In the genomic region with DNA sequence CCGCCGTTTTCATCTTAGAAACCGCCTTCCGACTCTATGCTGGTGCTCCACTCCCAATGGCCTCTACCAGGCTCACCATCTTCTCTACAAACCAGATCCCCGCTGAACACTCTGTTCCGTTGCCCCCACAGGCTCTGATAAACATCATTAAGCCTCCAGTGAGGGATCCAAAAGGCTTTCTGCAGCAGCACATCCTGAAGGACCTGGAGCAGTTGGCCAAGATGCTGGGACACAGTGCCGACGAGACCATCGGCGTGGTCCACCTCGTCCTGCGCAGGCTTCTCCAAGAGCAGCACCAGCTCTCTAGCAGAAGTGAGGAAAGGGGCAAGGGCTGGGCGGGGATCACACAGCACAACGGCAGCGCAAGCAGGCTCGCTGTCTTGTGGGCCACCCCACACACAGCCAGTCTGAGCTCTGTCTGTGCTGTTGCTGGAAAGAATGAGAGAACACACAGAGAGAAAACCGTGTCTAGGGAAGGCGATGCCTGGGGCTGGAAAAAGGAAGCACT, we compare ENCODE assay signal across 19 cellular contexts. TPM values are rescaled to one million over a fixed set of nuclear protein-coding genes. Genes with fewer than 3 reads are reported as not detected.
DNase-seq lines count a peak whose midpoint lies in the region; ATAC-seq, FAIRE-seq and TF ChIP-seq lines count a peak whose summit lies in the region.
"Had no signal": no experiment of that assay in that cellular context is flagged by ENCODE, and none has a peak within 500 bp of the region (broad histone marks: within the 10 kb centered on the region; RNA-seq: fewer than 3 reads in every experiment).

No MANE protein-coding gene starts in this region.

- no peak overlapping the region for H3K4me2 ChIP-seq in HepG2 (ENCODE audit: low read depth, low read length)
- H3K4me2 ChIP-seq: BLaER1 treated with 17β-estradiol and CSF1 and Interleukin-3, amounts not matched to agents 10 nM and 100 nM had no signal

- no peak for FAIRE-seq in HepG2 (lab: Jason Lieb, UNC)
- FAIRE-seq: H54 had no signal

- H3K4me3 ChIP-seq in HepG2 (replicated peaks in 1 of 3; ENCODE audit: insufficient read depth in 1 of 3, low read depth in 2 of 3, low read length in 3 of 3) (no peak overlapping the region), right lobe of liver (no peak overlapping the region)
- H3K4me3 ChIP-seq: BLaER1 treated with 17β-estradiol and CSF1 and Interleukin-3, amounts not matched to agents 10 nM and 100 nM had no signal

- no peak for TF ChIP-seq EP300 in HepG2 (IDR thresholded peaks at IDR 0.05; ENCODE audit: low read depth in 2 of 2, low read length in 2 of 2)
- TF ChIP-seq EP300 in HepG2 (CRISPR knock-in tag; IDR thresholded peaks at IDR 0.05; ENCODE audit: borderline replicate concordance): no peak

- POLR2A ChIA-PET in activated CD4-positive, alpha-beta T cell treated with anti-CD3 and anti-CD28 coated beads for 36 hours (lab: Charles Lee): no interaction called here
- POLR2A ChIA-PET in HepG2 (lab: Yijun Ruan, JAX): no interaction called here

- H3K9me3 Mint-ChIP-seq in activated CD4-positive, alpha-beta T cell treated with anti-CD3 and anti-CD28 coated beads, Interleukin-2, amount 10 ng/mL, durations not matched to agents 24 days and 14 days: no peaks in the 10 kb centered on the region
- H3K9me3 Mint-ChIP-seq in activated CD4-positive, alpha-beta T cell treated with anti-CD3 and anti-CD28 coated beads for 36 hours (ENCODE audit: low read depth): no peaks in the 10 kb centered on the region
- no peaks in the 10 kb centered on the region for H3K9me3 Mint-ChIP-seq in nephron progenitor cell

- peaks cover 40 to 75% of the 10 kb centered on the region in 2 experiments for H3K36me3 ChIP-seq in HepG2 (replicated peaks in 1 of 2; ENCODE audit: control insufficient read depth in 1 of 2, insufficient read depth in 2 of 2, low read length in 2 of 2)
- H3K36me3 ChIP-seq in right lobe of liver: peaks cover 0 to 100% (median 48%) of the 10 kb centered on the region in 4 donors

- H3K4me1 Mint-ChIP-seq in activated CD4-positive, alpha-beta T cell treated with anti-CD3 and anti-CD28 coated beads, Interleukin-2, amount 10 ng/mL, durations not matched to agents 24 days and 14 days: no peaks in the 10 kb centered on the region
- no peaks in the 10 kb centered on the region for H3K4me1 Mint-ChIP-seq in activated CD4-positive, alpha-beta T cell treated with anti-CD3 and anti-CD28 coated beads for 36 hours
- peaks cover 5% of the 10 kb centered on the region for H3K4me1 Mint-ChIP-seq in nephron progenitor cell

- H3K27me3 ChIP-seq in HepG2 (ENCODE audit: control insufficient read depth in 1 of 2, insufficient read depth in 2 of 2, low read length in 2 of 2) (no peaks in the 10 kb centered on the region), right lobe of liver (no peaks in the 10 kb centered on the region)
- H3K27me3 ChIP-seq: BLaER1 treated with 17β-estradiol and CSF1 and Interleukin-3, amounts not matched to agents 10 nM and 100 nM had no signal

- TF ChIP-seq CTCF in HepG2 (CRISPR knock-in tag; IDR thresholded peaks at IDR 0.05): no peak
- TF ChIP-seq CTCF in right lobe of liver (IDR thresholded peaks at IDR 0.05): no peak
- no peak for TF ChIP-seq CTCF in nephron progenitor cell (IDR thresholded peaks at IDR 0.05)

- 97% methylated on average over 18 of the region's 18 CpGs for WGBS in HepG2 (ENCODE audit: low lambda C conversion rate)
- WGBS in right lobe of liver (ENCODE audit: insufficient coverage, low coverage, low lambda C conversion rate, missing lambda C conversion rate): 90% methylated on average over 10 of the region's 18 CpGs

- H3K27me3 Mint-ChIP-seq in activated CD4-positive, alpha-beta T cell treated with anti-CD3 and anti-CD28 coated beads, Interleukin-2, amount 10 ng/mL, durations not matched to agents 24 days and 14 days: no peaks in the 10 kb centered on the region
- no peaks in the 10 kb centered on the region for H3K27me3 Mint-ChIP-seq in activated CD4-positive, alpha-beta T cell treated with anti-CD3 and anti-CD28 coated beads for 36 hours
- H3K27me3 Mint-ChIP-seq in nephron progenitor cell (ENCODE audit: low read depth, poor library complexity): no peaks in the 10 kb centered on the region

- H4K20me1 ChIP-seq in HepG2 (ENCODE audit: insufficient read depth, low read length): no peaks in the 10 kb centered on the region; the same call in 1 of the 2 replicates

- BruUV-seq in HepG2 (replicated peaks; lab: Mats Ljungman, UMichigan): no TSS peak

- no peak overlapping the region for H2AFZ ChIP-seq in HepG2 (ENCODE audit: low read length)

- H3K27ac ChIP-seq in HepG2 (ENCODE audit: extremely low read length, insufficient read depth, low read length) (no peak overlapping the region), right lobe of liver (no peak overlapping the region)
- H3K27ac ChIP-seq: BLaER1 treated with 17β-estradiol and CSF1 and Interleukin-3, amounts not matched to agents 10 nM and 100 nM had no signal

- in situ Hi-C loops in HepG2 (cut with HindIII; ENCODE audit: extremely low pct_ligation_motif_present, low pct_unique_long_range_greater_than_20kb): no loop called here

- TF ChIP-seq POLR2A in HepG2 (IDR thresholded peaks at IDR 0.05; ENCODE audit: insufficient read depth in 1 of 2, low read depth in 2 of 2, low read length in 2 of 2) (no peak), right lobe of liver (IDR thresholded peaks at IDR 0.05) (no peak)

- CTCF ChIA-PET in activated CD4-positive, alpha-beta T cell treated with anti-CD3 and anti-CD28 coated beads for 36 hours (lab: Charles Lee): interaction anchor here (1.2 kb wide), 1 partner anchor 20 kb away, joined by 3 read pairs; no protein-coding TSS in a partner anchor
- CTCF ChIA-PET in HepG2 (lab: Yijun Ruan, JAX; ENCODE audit: low intra/inter-chr PET ratio, low total read pairs): no interaction called here

- H3K4me1 ChIP-seq in HepG2 (ENCODE audit: insufficient read depth, low read length) (no peaks in the 10 kb centered on the region), right lobe of liver (no peaks in the 10 kb centered on the region)
- H3K4me1 ChIP-seq: BLaER1 treated with 17β-estradiol and CSF1 and Interleukin-3, amounts not matched to agents 10 nM and 100 nM; Caco-2 had no signal

- H3K9me3 ChIP-seq in HepG2 (ENCODE audit: low read length) (no peaks in the 10 kb centered on the region), right lobe of liver (no peaks in the 10 kb centered on the region)
- H3K9me3 ChIP-seq: BLaER1 treated with 17β-estradiol and CSF1 and Interleukin-3, amounts not matched to agents 10 nM and 100 nM; Caco-2 had no signal

- peak overlapping the region; percentile 35 for H3K27ac Mint-ChIP-seq in activated CD4-positive, alpha-beta T cell treated with anti-CD3 and anti-CD28 coated beads, Interleukin-2, amount 10 ng/mL, durations not matched to agents 24 days and 14 days
- no peak overlapping the region for H3K27ac Mint-ChIP-seq in activated CD4-positive, alpha-beta T cell treated with anti-CD3 and anti-CD28 coated beads for 36 hours
- H3K27ac Mint-ChIP-seq in nephron progenitor cell: peak overlapping the region; percentile 3

- no peak overlapping the region for H3K4me3 Mint-ChIP-seq in activated CD4-positive, alpha-beta T cell treated with anti-CD3 and anti-CD28 coated beads, Interleukin-2, amount 10 ng/mL, durations not matched to agents 24 days and 14 days
- H3K4me3 Mint-ChIP-seq in activated CD4-positive, alpha-beta T cell treated with anti-CD3 and anti-CD28 coated beads for 36 hours: no peak overlapping the region
- H3K4me3 Mint-ChIP-seq in nephron progenitor cell: no peak overlapping the region

- no peak for TF ChIP-seq RAD21 in HepG2 (CRISPR knock-in tag; IDR thresholded peaks at IDR 0.05)

- no peaks in the 10 kb centered on the region for H3K79me2 ChIP-seq in HepG2 (ENCODE audit: insufficient read depth, low read length)

- intact Hi-C loops in activated CD4-positive, alpha-beta T cell treated with anti-CD3 and anti-CD28 coated beads, Interleukin-2, amount 10 ng/mL, durations not matched to agents 24 days and 14 days (cut with micrococcal nuclease): no loop called here
- intact Hi-C loops in activated CD4-positive, alpha-beta T cell treated with anti-CD3 and anti-CD28 coated beads for 36 hours (cut with DNase I, micrococcal nuclease): loop anchor here in 1 of 2 experiments (10.0 kb wide), 1 partner anchor 187 kb away; no protein-coding TSS in a partner anchor
- intact Hi-C loops in HepG2 (cut with micrococcal nuclease; ENCODE audit: unreplicated experiment) (no loop called here), right lobe of liver (cut with DNase I) (no loop called here)

- H3K36me3 Mint-ChIP-seq in activated CD4-positive, alpha-beta T cell treated with anti-CD3 and anti-CD28 coated beads, Interleukin-2, amount 10 ng/mL, durations not matched to agents 24 days and 14 days (ENCODE audit: low read depth): peaks cover 87% of the 10 kb centered on the region
- peaks cover 84% of the 10 kb centered on the region for H3K36me3 Mint-ChIP-seq in activated CD4-positive, alpha-beta T cell treated with anti-CD3 and anti-CD28 coated beads for 36 hours (ENCODE audit: low read depth)
- peaks cover 18% of the 10 kb centered on the region for H3K36me3 Mint-ChIP-seq in nephron progenitor cell (ENCODE audit: low read depth)

- no peak for DNase-seq in activated CD4-positive, alpha-beta T cell treated with anti-CD3 and anti-CD28 coated beads, Interleukin-2, amount 10 ng/mL, durations not matched to agents 24 days and 14 days
- no peak for DNase-seq in activated CD4-positive, alpha-beta T cell treated with anti-CD3 and anti-CD28 coated beads for 36 hours
- DNase-seq in HepG2 (ENCODE audit: low spot score) (no peak), right lobe of liver (no peak), nephron progenitor cell (no peak), glomerular visceral epithelial cell (ENCODE audit: extremely low spot score) (no peak)
- DNase-seq: 8988T, Karpas-422, MM.1S, NCI-H1105, NCI-H1694 treated with DMSO at 0.1 percent for 48 hours, NCI-H345, NCI-H526 treated with DMSO at 0.1 percent for 48 hours, PC-3 had no signal

- H3K9ac ChIP-seq in HepG2 (ENCODE audit: insufficient read depth, low read depth, low read length): no peak overlapping the region
- H3K9ac ChIP-seq: BLaER1 treated with 17β-estradiol and CSF1 and Interleukin-3, amounts not matched to agents 10 nM and 100 nM had no signal

- no peak for ATAC-seq in activated CD4-positive, alpha-beta T cell treated with anti-CD3 and anti-CD28 coated beads for 36 hours
- no peak for ATAC-seq in HepG2
- no peak for ATAC-seq in right lobe of liver
- no peak for ATAC-seq in GM18498 (IDR thresholded peaks at IDR 0.05; ENCODE audit: unreplicated experiment)
- no peak for ATAC-seq in HG03565 (IDR thresholded peaks at IDR 0.05; ENCODE audit: unreplicated experiment)
- ATAC-seq: PC-3 had no signal

RNA-seq across cellular contexts. Expression of a gene that starts 33.5 kb away (rescaled TPM):
- total RNA-seq in activated CD4-positive, alpha-beta T cell treated with anti-CD3 and anti-CD28 coated beads, Interleukin-2, amount 10 ng/mL, durations not matched to agents 24 days and 14 days: 16.3 and 16.4 TPM in 2 replicates
- total RNA-seq in activated CD4-positive, alpha-beta T cell treated with anti-CD3 and anti-CD28 coated beads for 36 hours: 10 to 100 TPM; 12.3 to 13.0 TPM
- total RNA-seq in HepG2 (2016; rRNA removed; fragmentation: Illumina TruSeq; extraction: Trizol): 15.1 and 16.0 TPM in 2 replicates
- total RNA-seq in HepG2 (2016; cell fraction: cytosol; rRNA removed; fragmentation: Illumina TruSeq; extraction: Trizol; ENCODE audit: low read depth): 4.7 and 13.7 TPM in 2 replicates
- total RNA-seq in HepG2 (2016; cell fraction: insoluble cytoplasmic fraction; rRNA removed; fragmentation: Illumina TruSeq; extraction: Trizol): 13.4 and 18.2 TPM in 2 replicates
- 11.1 and 11.3 TPM in 2 replicates for total RNA-seq in HepG2 (2016; cell fraction: membrane; rRNA removed; fragmentation: Illumina TruSeq; extraction: Trizol)
- 12.0 and 13.2 TPM in 2 replicates for total RNA-seq in HepG2 (2016; cell fraction: nucleus; rRNA removed; fragmentation: Illumina TruSeq; extraction: Trizol)
- polyA plus RNA-seq in HepG2 (2011; rRNA removed): 17.1 and 19.8 TPM in 2 replicates
- polyA plus RNA-seq in HepG2 (2011; cell fraction: cytosol; rRNA removed): 12.3 and 17.8 TPM in 2 replicates
- polyA plus RNA-seq in HepG2 (2011; cell fraction: nucleus; rRNA removed): 45.5 and 45.6 TPM in 2 replicates
- polyA plus RNA-seq in HepG2 (2012): 11.8 and 15.4 TPM in 2 replicates
- polyA plus RNA-seq in HepG2 (2016; cell fraction: cytosol; fragmentation: Illumina TruSeq; extraction: Trizol; ENCODE audit: low read depth): 5.9 and 6.8 TPM in 2 replicates
- polyA plus RNA-seq in HepG2 (2016; cell fraction: insoluble cytoplasmic fraction; fragmentation: Illumina TruSeq; extraction: Trizol; ENCODE audit: low read depth): 13.7 and 14.0 TPM in 2 replicates
- 8.4 and 8.6 TPM in 2 replicates for polyA plus RNA-seq in HepG2 (2016; cell fraction: membrane; fragmentation: Illumina TruSeq; extraction: Trizol; ENCODE audit: low read depth)
- polyA plus RNA-seq in HepG2 (2016; cell fraction: nucleus; fragmentation: Illumina TruSeq; extraction: Trizol; ENCODE audit: insufficient read depth, low read depth): 27.6 and 30.0 TPM in 2 replicates
- 28.6 and 32.9 TPM in 2 replicates for polyA minus RNA-seq in HepG2 (2011; rRNA and poly(A)+ RNA removed; ENCODE audit: low replicate concordance)
- 5.3 and 7.2 TPM in 2 replicates for polyA minus RNA-seq in HepG2 (2011; cell fraction: cytosol; rRNA and poly(A)+ RNA removed)
- 33.6 and 36.6 TPM in 2 replicates for polyA minus RNA-seq in HepG2 (2011; cell fraction: nucleus; rRNA and poly(A)+ RNA removed)
- 10 to 100 TPM in 5 of 6 experiments, 1 to 10 TPM in 1; 6.8 to 14.1 (median 11.3) TPM for total RNA-seq in right lobe of liver
